In genomic region chr11:71252434-71252781, GRCh38 we compare ENCODE assay signal across 8 cellular contexts. TPM values are rescaled to one million over a fixed set of nuclear protein-coding genes. Genes with fewer than 3 reads are reported as not detected.
DNase-seq lines count a peak whose midpoint lies in the region; ATAC-seq and TF ChIP-seq lines count a peak whose summit lies in the region.

SHANK2 (minus strand) TSS chr11:71252577; CDS start chr11:71147326, 105,251 bp downstream.

- TF ChIP-seq EP300 in stomach (IDR thresholded peaks at IDR 0.05) = no peak

- no peaks in the 10 kb centered on the region for H3K36me3 Mint-ChIP-seq in brain
- no peaks in the 10 kb centered on the region for H3K36me3 Mint-ChIP-seq in activated T-helper 17 cell treated with anti-CD3 and anti-CD28 coated beads, Interleukin-2, amount 50 U/mL, for 72 hours (ENCODE audit: low read depth)

- intact Hi-C loops in stomach (cut with DNase I; ENCODE audit: low total_unique reads) = no loop called here

- peaks cover 35% of the 10 kb centered on the region for H3K4me1 Mint-ChIP-seq in brain
- no peaks in the 10 kb centered on the region for H3K4me1 Mint-ChIP-seq in activated T-helper 17 cell treated with anti-CD3 and anti-CD28 coated beads, Interleukin-2, amount 50 U/mL, for 72 hours

- peaks cover 30 to 82% (median 70%) of the 10 kb centered on the region in 4 donors for H3K4me1 ChIP-seq in stomach

- H3K27ac ChIP-seq in stomach = peak within 1 kb of the TSS; percentile 89 to 92 (median 89)

- H3K27ac Mint-ChIP-seq in brain = peak within 1 kb of the TSS in 2 of 5 experiments; percentile 19 to 74
- no peak within 1 kb of the TSS for H3K27ac Mint-ChIP-seq in activated T-helper 17 cell treated with anti-CD3 and anti-CD28 coated beads, Interleukin-2, amount 50 U/mL, for 72 hours

- H3K9me3 ChIP-seq in stomach = no peaks in the 10 kb centered on the region

- 1 to 5% (median 2%) methylated on average over 11 to 55 of the region's 55 CpGs; no CpG with 5 or more reads in 1 of the 5 donors for WGBS in stomach, 5 donors

- peak within 1 kb of the TSS; percentile 52 to 71 (median 60) for H3K4me3 ChIP-seq in stomach

- TF ChIP-seq POLR2A in stomach (IDR thresholded peaks at IDR 0.05) = no peak

- peak; percentile 70 for ATAC-seq in left lobe of liver
- ATAC-seq in activated T-helper 17 cell treated with anti-CD3 and anti-CD28 coated beads, Interleukin-2, amount 50 U/mL, for 72 hours (replicated peaks) = no peak
- ATAC-seq in stimulated activated naive CD8-positive, alpha-beta T cell treated with anti-CD3 and anti-CD28 coated beads, Interleukin-15, Interleukin-2, amounts not matched to agents 100 U/mL and 50 U/mL, for 24 hours = no peak

- no peak for TF ChIP-seq CTCF in brain (conservative IDR thresholded peaks at IDR 0.05)
- no peak for TF ChIP-seq CTCF in stomach (IDR thresholded peaks at IDR 0.05)

- DNase-seq in HK-2 (ENCODE audit: unreplicated experiment) (peak; percentile 35), left lobe of liver (ENCODE audit: low spot score) (peak; percentile 69), stomach (peak; percentile 61), GF-D8 (lab: John Stamatoyannopoulos, UW) (no peak)
- DNase-seq in stimulated activated naive CD8-positive, alpha-beta T cell treated with anti-CD3 and anti-CD28 coated beads, Interleukin-15, Interleukin-2, amounts not matched to agents 100 U/mL and 50 U/mL, for 24 hours = no peak
- no peak for DNase-seq in activated CD4-positive, alpha-beta T cell treated with anti-CD3 and anti-CD28 coated beads, Interleukin-2, amount 50 U/mL, for 4 hours

- H3K27me3 Mint-ChIP-seq in brain = peaks cover 89% of the 10 kb centered on the region
- peaks cover 46% of the 10 kb centered on the region for H3K27me3 Mint-ChIP-seq in activated T-helper 17 cell treated with anti-CD3 and anti-CD28 coated beads, Interleukin-2, amount 50 U/mL, for 72 hours

- H3K27me3 ChIP-seq in stomach = peaks cover 0 to 85% (median 21%) of the 10 kb centered on the region in 3 donors

- H3K9me3 Mint-ChIP-seq in brain = peaks cover 0 to 10% (median 6%) of the 10 kb centered on the region in 5 experiments
- H3K9me3 Mint-ChIP-seq in activated T-helper 17 cell treated with anti-CD3 and anti-CD28 coated beads, Interleukin-2, amount 50 U/mL, for 72 hours = no peaks in the 10 kb centered on the region

- no peaks in the 10 kb centered on the region for H3K36me3 ChIP-seq in stomach

- H3K4me3 Mint-ChIP-seq in brain = peak within 1 kb of the TSS; percentile 52 to 84 (median 78)
- no peak within 1 kb of the TSS for H3K4me3 Mint-ChIP-seq in activated T-helper 17 cell treated with anti-CD3 and anti-CD28 coated beads, Interleukin-2, amount 50 U/mL, for 72 hours

RNA-seq across cellular contexts. Expression of gene SHANK2, which starts in this region (rescaled TPM):
- polyA plus RNA-seq in brain (ENCODE audit: insufficient read depth, low read depth, low replicate concordance) = 9.2 TPM
- total RNA-seq in left lobe of liver = 33.8 TPM
- total RNA-seq in stomach = 100 to 1,000 TPM in 1 of 5 donors, 10 to 100 TPM in 4; 15.4 to 126 (median 88.6) TPM
- 1 to 10 TPM; 1.6 to 6.2 (median 2.1) TPM for polyA plus RNA-seq in stomach
- not detected for total RNA-seq in activated T-helper 17 cell treated with anti-CD3 and anti-CD28 coated beads, Interleukin-2, amount 50 U/mL, for 72 hours

Comparison
In these comparisons a context has a peak if more than half of its experiments do, and no peak if none do; other contexts are left out.
1. RNA of gene SHANK2 (total RNA-seq): 15.4 to 126 TPM in stomach and 33.8 TPM in left lobe of liver (single experiment); not detected in activated T-helper 17 cell treated with anti-CD3 and anti-CD28 coated beads, Interleukin-2, amount 50 U/mL, for 72 hours; every median in the first group is over 10 times any median in the second.
2. DNase-seq: peak in HK-2 (single experiment), left lobe of liver (single experiment) and stomach (single experiment); none in GF-D8 (single experiment), stimulated activated naive CD8-positive, alpha-beta T cell treated with anti-CD3 and anti-CD28 coated beads, Interleukin-15, Interleukin-2, amounts not matched to agents 100 U/mL and 50 U/mL, for 24 hours (single experiment) and activated CD4-positive, alpha-beta T cell treated with anti-CD3 and anti-CD28 coated beads, Interleukin-2, amount 50 U/mL, for 4 hours (0 of 2).